ENCODE assay signal across 8 cellular contexts in genomic region chr4:182449186-182449880, GRCh38.
A peak's percentile ranks its signal among the peaks of the same experiment; 100 is the strongest.
DNase-seq lines count a peak whose midpoint lies in the region; ATAC-seq and TF ChIP-seq lines count a peak whose summit lies in the region.

No MANE protein-coding gene starts in this region.

- WGBS in iPS DF 6.9 (ENCODE audit: insufficient coverage, insufficient read length) = no CpG with 5 or more reads among the region's 34 CpGs
- 1% methylated on average over 34 of the region's 34 CpGs for WGBS in sigmoid colon, 2 donors

- peak overlapping the region; percentile 81 for H3K4me3 Mint-ChIP-seq in Caco-2 (ENCODE audit: unreplicated experiment)
- H3K4me3 Mint-ChIP-seq in activated T-helper 2 cell treated with anti-CD3 and anti-CD28 coated beads, Interferon-gamma antibody, Interleukin-2, Interleukin-4, amounts not matched to agents 10 μg/mL and 5 μg/mL and 100 μg/mL, durations not matched to agents 14 hours and 24 hours and 36 hours (ENCODE audit: low read depth) = peak overlapping the region; percentile 56

- TF ChIP-seq CTCF in Caco-2 (IDR thresholded peaks at IDR 0.05; ENCODE audit: insufficient read depth in 1 of 2, low read depth in 1 of 2, low read length in 1 of 2, severe bottlenecking in 1 of 2, unreplicated experiment in 1 of 2) = no peak
- no peak for TF ChIP-seq CTCF in sigmoid colon (IDR thresholded peaks at IDR 0.05)

- H3K27ac Mint-ChIP-seq in Caco-2 (ENCODE audit: unreplicated experiment) = peak overlapping the region; percentile 83
- no peak overlapping the region for H3K27ac Mint-ChIP-seq in activated T-helper 2 cell treated with anti-CD3 and anti-CD28 coated beads, Interferon-gamma antibody, Interleukin-2, Interleukin-4, amounts not matched to agents 10 μg/mL and 5 μg/mL and 100 μg/mL, durations not matched to agents 14 hours and 24 hours and 36 hours

- TSS peak; percentile 51 for BruUV-seq in Caco-2 (replicated peaks; lab: Mats Ljungman, UMichigan)

- H3K9me3 ChIP-seq in Caco-2 = no peaks in the 10 kb centered on the region
- H3K9me3 ChIP-seq in iPS DF 6.9 (ENCODE audit: control insufficient read depth, insufficient read depth, low read length) = no peaks in the 10 kb centered on the region
- H3K9me3 ChIP-seq in sigmoid colon = no peaks in the 10 kb centered on the region

- DNase-seq in Caco-2 (peak in 1 of 2 experiments; percentile 71), iPS DF 6.9 (ENCODE audit: low read depth, low spot score) (peak; percentile 43), sigmoid colon (peak; percentile 85)
- no peak for DNase-seq in activated T-helper 2 cell treated with anti-CD3 and anti-CD28 coated beads, Interferon-gamma antibody, Interleukin-2, Interleukin-4, amounts not matched to agents 10 μg/mL and 5 μg/mL and 100 μg/mL, durations not matched to agents 14 hours and 24 hours and 36 hours (ENCODE audit: low spot score)

- peaks cover 27% of the 10 kb centered on the region for H3K4me1 Mint-ChIP-seq in Caco-2 (ENCODE audit: low read depth, unreplicated experiment)
- H3K4me1 Mint-ChIP-seq in activated T-helper 2 cell treated with anti-CD3 and anti-CD28 coated beads, Interferon-gamma antibody, Interleukin-2, Interleukin-4, amounts not matched to agents 10 μg/mL and 5 μg/mL and 100 μg/mL, durations not matched to agents 14 hours and 24 hours and 36 hours (ENCODE audit: low read depth) = peaks cover 6% of the 10 kb centered on the region

- H3K27ac ChIP-seq in iPS DF 6.9 (ENCODE audit: low read length) (no peak overlapping the region), sigmoid colon (peak overlapping the region; percentile 78 to 92 (median 88))

- TF ChIP-seq EP300 in sigmoid colon (IDR thresholded peaks at IDR 0.05) = no peak

- no peak for TF ChIP-seq POLR2A in sigmoid colon (IDR thresholded peaks at IDR 0.05)

- H3K4me3 ChIP-seq in Caco-2 (ENCODE audit: low read depth, low read length) (peak overlapping the region; percentile 90), iPS DF 6.9 (ENCODE audit: low read length) (peak overlapping the region; percentile 92; the same call in 1 of the 2 replicates), sigmoid colon (peak overlapping the region; percentile 50 to 88 (median 76))

- no peaks in the 10 kb centered on the region for H3K27me3 ChIP-seq in Caco-2 (replicated peaks; ENCODE audit: control insufficient read depth, insufficient read depth, low read length)
- no peaks in the 10 kb centered on the region for H3K27me3 ChIP-seq in iPS DF 6.9 (ENCODE audit: control insufficient read depth, insufficient read depth, low read length)
- H3K27me3 ChIP-seq in sigmoid colon = peaks cover 0 to 13% (median 0%) of the 10 kb centered on the region in 3 donors

- CTCF ChIA-PET in Caco-2 (lab: Charles Lee) = no interaction called here

- no peaks in the 10 kb centered on the region for H3K36me3 ChIP-seq in Caco-2 (ENCODE audit: control insufficient read depth, insufficient read depth, low read length)
- H3K36me3 ChIP-seq in iPS DF 6.9 (ENCODE audit: control insufficient read depth, insufficient read depth, low read length) = no peaks in the 10 kb centered on the region
- no peaks in the 10 kb centered on the region for H3K36me3 ChIP-seq in sigmoid colon

- intact Hi-C loops in Caco-2 (cut with micrococcal nuclease; ENCODE audit: unreplicated experiment) = loop anchor here (2.0 to 5.0 kb wide), 2 partner anchors 102 to 209 kb away; no protein-coding TSS in a partner anchor
- intact Hi-C loops in activated T-helper 2 cell treated with anti-CD3 and anti-CD28 coated beads, Interferon-gamma antibody, Interleukin-2, Interleukin-4, amounts not matched to agents 10 μg/mL and 5 μg/mL and 100 μg/mL, durations not matched to agents 14 hours and 24 hours and 36 hours (cut with micrococcal nuclease) = loop anchor here (5.0 kb wide), 1 partner anchor 302 kb away; no protein-coding TSS in a partner anchor
- intact Hi-C loops in sigmoid colon (cut with DNase I) = loop anchor here (2.0 to 5.0 kb wide), 2 partner anchors 122 to 305 kb away; no protein-coding TSS in a partner anchor

- ATAC-seq in HG02642 (IDR thresholded peaks at IDR 0.05; ENCODE audit: poor library complexity, unreplicated experiment) (peak; percentile 3), HG03280 (IDR thresholded peaks at IDR 0.05; ENCODE audit: unreplicated experiment) (no peak), HG03521 (IDR thresholded peaks at IDR 0.05; ENCODE audit: unreplicated experiment) (no peak), esophagus mucosa (no peak)

- peaks cover 20% of the 10 kb centered on the region for H3K36me3 Mint-ChIP-seq in Caco-2 (ENCODE audit: insufficient read depth, unreplicated experiment)
- peaks cover 3% of the 10 kb centered on the region for H3K36me3 Mint-ChIP-seq in activated T-helper 2 cell treated with anti-CD3 and anti-CD28 coated beads, Interferon-gamma antibody, Interleukin-2, Interleukin-4, amounts not matched to agents 10 μg/mL and 5 μg/mL and 100 μg/mL, durations not matched to agents 14 hours and 24 hours and 36 hours (ENCODE audit: low read depth)

- POLR2A ChIA-PET in Caco-2 (lab: Charles Lee) = interaction anchor here (0.6 kb wide), 1 partner anchor 13 kb away, joined by 3 read pairs; no protein-coding TSS in a partner anchor

- H3K27me3 Mint-ChIP-seq in Caco-2 (ENCODE audit: insufficient read depth, unreplicated experiment) = no peaks in the 10 kb centered on the region
- H3K27me3 Mint-ChIP-seq in activated T-helper 2 cell treated with anti-CD3 and anti-CD28 coated beads, Interferon-gamma antibody, Interleukin-2, Interleukin-4, amounts not matched to agents 10 μg/mL and 5 μg/mL and 100 μg/mL, durations not matched to agents 14 hours and 24 hours and 36 hours (ENCODE audit: low read depth) = peaks cover 53% of the 10 kb centered on the region

- peaks cover 3% of the 10 kb centered on the region; the same call in 1 of the 2 replicates for H3K4me1 ChIP-seq in Caco-2
- 0 out of 2 replicates have a peak, but pooled peaks cover 4% of the 10 kb centered on the region for H3K4me1 ChIP-seq in iPS DF 6.9 (ENCODE audit: control insufficient read depth, insufficient read depth, low read length)
- H3K4me1 ChIP-seq in sigmoid colon = peaks cover 0 to 42% (median 28%) of the 10 kb centered on the region in 4 donors

- H3K9me3 Mint-ChIP-seq in Caco-2 (ENCODE audit: unreplicated experiment) = no peaks in the 10 kb centered on the region
- H3K9me3 Mint-ChIP-seq in activated T-helper 2 cell treated with anti-CD3 and anti-CD28 coated beads, Interferon-gamma antibody, Interleukin-2, Interleukin-4, amounts not matched to agents 10 μg/mL and 5 μg/mL and 100 μg/mL, durations not matched to agents 14 hours and 24 hours and 36 hours = no peaks in the 10 kb centered on the region
